12 cellular contexts compared by ENCODE assay signal in the genomic region with DNA sequence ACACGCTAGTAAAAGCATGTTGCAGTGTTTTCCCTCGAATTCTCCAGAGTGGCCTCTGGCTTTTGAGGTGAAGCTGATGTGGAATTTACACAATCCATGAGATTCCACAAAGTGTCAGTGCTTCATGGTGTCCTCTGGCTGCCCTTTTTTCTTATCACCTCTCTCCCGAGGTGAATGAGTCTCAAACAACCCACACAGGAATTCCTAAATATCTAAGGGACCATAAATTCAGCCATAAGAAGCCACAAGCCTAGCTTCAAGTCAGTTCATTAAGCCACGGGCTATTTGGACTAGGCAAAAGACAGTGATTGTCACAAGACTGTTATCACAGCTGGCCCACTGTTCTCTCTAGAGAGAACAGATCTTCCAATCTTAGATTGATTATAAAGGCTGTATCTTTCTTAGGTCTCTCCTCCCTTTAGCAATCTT. TPM values are rescaled to one million over a fixed set of nuclear protein-coding genes. Genes with fewer than 3 reads are reported as not detected.
DNase-seq lines count a peak whose midpoint lies in the region; ATAC-seq and TF ChIP-seq lines count a peak whose summit lies in the region.
"Had no signal": no experiment of that assay in that cellular context is flagged by ENCODE, and none has a peak within 500 bp of the region (broad histone marks: within the 10 kb centered on the region; RNA-seq: fewer than 3 reads in every experiment).

No MANE protein-coding gene starts in this region.

- POLR2A ChIA-PET in MCF 10A (lab: Yijun Ruan, JAX) = interaction anchor here (1.0 to 4.6 kb wide), 10 partner anchors 16 to 121 kb away, joined by 3 to 26 read pairs (median 6); no protein-coding TSS in a partner anchor
- POLR2A ChIA-PET in naive thymus-derived CD8-positive, alpha-beta T cell (lab: Charles Lee) = interaction anchor here (0.8 to 1.7 kb wide), 2 partner anchors 12 to 123 kb away, joined by 3 to 5 read pairs; no protein-coding TSS in a partner anchor

- CTCF ChIA-PET in MCF 10A (lab: Yijun Ruan, JAX) = interaction anchor here (1.2 to 1.8 kb wide), 2 partner anchors 15 to 150 kb away, joined by 4 to 9 read pairs; no protein-coding TSS in a partner anchor

- no peaks in the 10 kb centered on the region for H4K20me1 ChIP-seq in BLaER1 treated with 17β-estradiol and CSF1 and Interleukin-3, amounts not matched to agents 10 nM and 100 nM

- no peak overlapping the region for H3K4me3 Mint-ChIP-seq in MCF 10A (ENCODE audit: unreplicated experiment)
- peak overlapping the region in 1 of 10 donors; percentile 47 for H3K4me3 Mint-ChIP-seq in naive thymus-derived CD8-positive, alpha-beta T cell
- H3K4me3 Mint-ChIP-seq: activated CD4-positive, alpha-beta T cell treated with anti-CD3 and anti-CD28 coated beads, Interleukin-2, amount 10 ng/mL, durations not matched to agents 7 days and 5 days had no signal

- H3K4me1 ChIP-seq in BLaER1 treated with 17β-estradiol and CSF1 and Interleukin-3, amounts not matched to agents 10 nM and 100 nM = peaks cover 41 to 79% (median 48%) of the 10 kb centered on the region in 10 experiments
- peaks cover 0 to 39% (median 16%) of the 10 kb centered on the region in 4 donors for H3K4me1 ChIP-seq in tibial artery

- H3K4me2 ChIP-seq in BLaER1 treated with 17β-estradiol and CSF1 and Interleukin-3, amounts not matched to agents 10 nM and 100 nM = peak overlapping the region; percentile 14 to 73 (median 50)

- no peak overlapping the region for H3K4me3 ChIP-seq in BLaER1 treated with 17β-estradiol and CSF1 and Interleukin-3, amounts not matched to agents 10 nM and 100 nM
- H3K4me3 ChIP-seq in tibial artery = no peak overlapping the region
- H3K4me3 ChIP-seq: esophagus squamous epithelium, lower lobe of right lung had no signal

- no peaks in the 10 kb centered on the region for H3K27me3 Mint-ChIP-seq in MCF 10A (ENCODE audit: insufficient read depth, unreplicated experiment)
- no peaks in the 10 kb centered on the region for H3K27me3 Mint-ChIP-seq in naive thymus-derived CD8-positive, alpha-beta T cell
- H3K27me3 Mint-ChIP-seq: activated CD4-positive, alpha-beta T cell treated with anti-CD3 and anti-CD28 coated beads, Interleukin-2, amount 10 ng/mL, durations not matched to agents 7 days and 5 days had no signal

- BruUV-seq in MCF 10A (replicated peaks; lab: Mats Ljungman, UMichigan) = no TSS peak

- TF ChIP-seq CTCF in MCF 10A (IDR thresholded peaks at IDR 0.05; ENCODE audit: unreplicated experiment) = no peak
- TF ChIP-seq CTCF in tibial artery (IDR thresholded peaks at IDR 0.05) = no peak

- H3K9me3 Mint-ChIP-seq in MCF 10A (ENCODE audit: unreplicated experiment) = no peaks in the 10 kb centered on the region
- no peaks in the 10 kb centered on the region for H3K9me3 Mint-ChIP-seq in naive thymus-derived CD8-positive, alpha-beta T cell
- H3K9me3 Mint-ChIP-seq: activated CD4-positive, alpha-beta T cell treated with anti-CD3 and anti-CD28 coated beads, Interleukin-2, amount 10 ng/mL, durations not matched to agents 7 days and 5 days had no signal

- intact Hi-C loops in MCF 10A (cut with micrococcal nuclease) (no loop called here), tibial artery (cut with DNase I; ENCODE audit: low total_unique reads) (no loop called here)

- peak; percentile 25 for DNase-seq in H4 (ENCODE audit: low spot score)
- DNase-seq in MCF 10A (ENCODE audit: unreplicated experiment) = no peak
- DNase-seq in naive thymus-derived CD8-positive, alpha-beta T cell = no peak
- DNase-seq in SIG-M5 treated with dmso at 0.1 percent for 504 hours (lab: John Stamatoyannopoulos, UW; ENCODE audit: unreplicated experiment) = no peak
- no peak for DNase-seq in activated gamma-delta T cell treated with Interleukin-2 at 50 U/mL for 16 hours
- DNase-seq in GOT3 (lab: John Stamatoyannopoulos, UW) = no peak
- no peak for DNase-seq in tibial artery
- DNase-seq: activated CD4-positive, alpha-beta T cell treated with anti-CD3 and anti-CD28 coated beads, Interleukin-2, amount 10 ng/mL, durations not matched to agents 7 days and 5 days; esophagus squamous epithelium; NCI-H1436 treated with DMSO at 0.1 percent for 48 hours had no signal

- H3K27ac Mint-ChIP-seq in MCF 10A (ENCODE audit: low read depth, unreplicated experiment) = peak overlapping the region; percentile 87
- peak overlapping the region in 7 of 10 donors; percentile 12 to 72 (median 56) for H3K27ac Mint-ChIP-seq in naive thymus-derived CD8-positive, alpha-beta T cell
- H3K27ac Mint-ChIP-seq: activated CD4-positive, alpha-beta T cell treated with anti-CD3 and anti-CD28 coated beads, Interleukin-2, amount 10 ng/mL, durations not matched to agents 7 days and 5 days had no signal

- H3K27ac ChIP-seq in BLaER1 treated with 17β-estradiol and CSF1 and Interleukin-3, amounts not matched to agents 10 nM and 100 nM = peak overlapping the region in 9 of 11 experiments; percentile 0 to 43 (median 28); a peak in 8 of 22 replicates
- H3K27ac ChIP-seq in tibial artery = peak overlapping the region in 1 of 2 donors; percentile 41
- H3K27ac ChIP-seq: lower lobe of right lung had no signal

- no peak overlapping the region for H3K9ac ChIP-seq in BLaER1 treated with 17β-estradiol and CSF1 and Interleukin-3, amounts not matched to agents 10 nM and 100 nM

- H3K4me1 Mint-ChIP-seq in MCF 10A (ENCODE audit: insufficient read depth, unreplicated experiment) = peaks cover 41% of the 10 kb centered on the region
- H3K4me1 Mint-ChIP-seq in naive thymus-derived CD8-positive, alpha-beta T cell = peaks cover 40 to 84% (median 73%) of the 10 kb centered on the region in 4 donors

- H3K27me3 ChIP-seq in BLaER1 treated with 17β-estradiol and CSF1 and Interleukin-3, amounts not matched to agents 10 nM and 100 nM = no peaks in the 10 kb centered on the region
- H3K27me3 ChIP-seq in tibial artery = no peaks in the 10 kb centered on the region
- H3K27me3 ChIP-seq: esophagus squamous epithelium had no signal

- no peaks in the 10 kb centered on the region for H3K9me3 ChIP-seq in BLaER1 treated with 17β-estradiol and CSF1 and Interleukin-3, amounts not matched to agents 10 nM and 100 nM (replicated peaks in 1 of 11)
- H3K9me3 ChIP-seq in tibial artery = no peaks in the 10 kb centered on the region
- H3K9me3 ChIP-seq: esophagus squamous epithelium, lower lobe of right lung had no signal

- H3K36me3 Mint-ChIP-seq in MCF 10A (ENCODE audit: insufficient read depth, unreplicated experiment) = peaks cover 8% of the 10 kb centered on the region
- no peaks in the 10 kb centered on the region for H3K36me3 Mint-ChIP-seq in naive thymus-derived CD8-positive, alpha-beta T cell

- no peak for ATAC-seq in naive thymus-derived CD8-positive, alpha-beta T cell
- ATAC-seq: lower lobe of right lung had no signal

- 0 out of 22 replicates have a peak, but pooled peaks cover 0 to under 1% (median 0%) of the 10 kb centered on the region in 11 experiments for H3K36me3 ChIP-seq in BLaER1 treated with 17β-estradiol and CSF1 and Interleukin-3, amounts not matched to agents 10 nM and 100 nM
- H3K36me3 ChIP-seq in tibial artery = no peaks in the 10 kb centered on the region
- H3K36me3 ChIP-seq: esophagus squamous epithelium, lower lobe of right lung had no signal

RNA-seq across cellular contexts. Expression of a gene that starts 4.3 kb away (rescaled TPM):
- 14.6 and 16.5 TPM in 2 replicates for total RNA-seq in H4 (2014; rRNA removed; shearing (Covaris generic))
- total RNA-seq in MCF 10A (2022) = 34.2 and 46.0 TPM in 2 replicates
- total RNA-seq in naive thymus-derived CD8-positive, alpha-beta T cell = 10 to 100 TPM; 23.4 TPM
- polyA plus RNA-seq in naive thymus-derived CD8-positive, alpha-beta T cell = 10 to 100 TPM; 10.0 to 13.4 (median 12.1) TPM
